ENCODE assay signal across 8 cellular contexts in genomic region chr12:54378791-54379400, GRCh38. TPM values are rescaled to one million over a fixed set of nuclear protein-coding genes. Genes with fewer than 3 reads are reported as not detected.
A peak's percentile ranks its signal among the peaks of the same experiment; 100 is the strongest.
DNase-seq lines count a peak whose midpoint lies in the region; ATAC-seq and TF ChIP-seq lines count a peak whose summit lies in the region.

No MANE protein-coding gene starts in this region.

- intact Hi-C loops in sigmoid colon (cut with DNase I), result loop anchor here (10.0 kb wide), 1 partner anchor 374 kb away; the partner anchor contains the start of genes HOXC8 and HOXC9

- TF ChIP-seq EP300 in sigmoid colon (IDR thresholded peaks at IDR 0.05), result no peak

- H3K27me3 ChIP-seq in adipocyte (replicated peaks; ENCODE audit: control insufficient read depth, insufficient read depth, low read length) (no peaks in the 10 kb centered on the region), hepatocyte (no peaks in the 10 kb centered on the region), sigmoid colon (no peaks in the 10 kb centered on the region)

- H3K36me3 ChIP-seq in adipocyte (ENCODE audit: control insufficient read depth, insufficient read depth, low read length, severe bottlenecking) (no peaks in the 10 kb centered on the region), hepatocyte (replicated peaks; ENCODE audit: insufficient read depth, low read depth) (no peaks in the 10 kb centered on the region), sigmoid colon (no peaks in the 10 kb centered on the region)

- H2AFZ ChIP-seq in hepatocyte, result peak overlapping the region; percentile 77

- TF ChIP-seq CTCF in LNCaP clone FGC (IDR thresholded peaks at IDR 0.05; ENCODE audit: control insufficient read depth, extremely low read depth, insufficient read depth), result no peak
- TF ChIP-seq CTCF in hepatocyte (IDR thresholded peaks at IDR 0.05; ENCODE audit: poor library complexity), result no peak
- no peak for TF ChIP-seq CTCF in sigmoid colon (IDR thresholded peaks at IDR 0.05)

- H3K9me2 ChIP-seq in hepatocyte (replicated peaks; ENCODE audit: insufficient read depth), result no peaks in the 10 kb centered on the region

- no peak for TF ChIP-seq POLR2A in sigmoid colon (IDR thresholded peaks at IDR 0.05)

- H3K9me3 ChIP-seq in adipocyte (ENCODE audit: control insufficient read depth, low read length), result no peaks in the 10 kb centered on the region
- H3K9me3 ChIP-seq in hepatocyte (ENCODE audit: low read depth), result no peaks in the 10 kb centered on the region
- no peaks in the 10 kb centered on the region for H3K9me3 ChIP-seq in sigmoid colon

- DNase-seq in DMS53 treated with DMSO at 0.1 percent for 48 hours (lab: John Stamatoyannopoulos, UW; ENCODE audit: unreplicated experiment), result peak; percentile 54
- DNase-seq in LNCaP clone FGC (ENCODE audit: low read depth), result no peak
- peak; percentile 82 for DNase-seq in adipocyte (ENCODE audit: low read depth)
- DNase-seq in hepatocyte (ENCODE audit: low spot score), result peak; percentile 81
- DNase-seq in sigmoid colon, result peak; percentile 82
- no peak for DNase-seq in NCI-H2196 (lab: John Stamatoyannopoulos, UW; ENCODE audit: unreplicated experiment)
- no peak for DNase-seq in GDM1 (lab: John Stamatoyannopoulos, UW)

- H3K4me1 ChIP-seq in adipocyte (ENCODE audit: control insufficient read depth, insufficient read depth, low read length), result peaks cover 45% of the 10 kb centered on the region
- peaks cover 4% of the 10 kb centered on the region for H3K4me1 ChIP-seq in hepatocyte (ENCODE audit: insufficient read depth)
- H3K4me1 ChIP-seq in sigmoid colon, result peaks cover 0 to 26% (median 20%) of the 10 kb centered on the region in 4 donors

- peak overlapping the region; percentile 70 for H3K9ac ChIP-seq in adipocyte (ENCODE audit: low read length)

- WGBS in hepatocyte (ENCODE audit: low lambda C conversion rate, missing lambda C conversion rate), result 6% methylated on average over 12 of the region's 49 CpGs
- 8 to 43% methylated on average over 49 of the region's 49 CpGs for WGBS in sigmoid colon, 2 donors

- H3K27ac ChIP-seq in hepatocyte (peak overlapping the region; percentile 35), sigmoid colon (peak overlapping the region; percentile 77 to 84 (median 79))

- no peak for ATAC-seq in HG02884 (IDR thresholded peaks at IDR 0.05; ENCODE audit: unreplicated experiment)

- no peaks in the 10 kb centered on the region for H4K20me1 ChIP-seq in hepatocyte (ENCODE audit: insufficient read depth, poor library complexity, severe bottlenecking)

- H3K4me3 ChIP-seq in LNCaP clone FGC (ENCODE audit: low read depth, low read length), result peak overlapping the region; percentile 58
- H3K4me3 ChIP-seq in adipocyte (ENCODE audit: low read length), result peak overlapping the region; percentile 77
- H3K4me3 ChIP-seq in hepatocyte, result peak overlapping the region; percentile 68
- peak overlapping the region; percentile 32 to 57 (median 55) for H3K4me3 ChIP-seq in sigmoid colon

- H3K79me2 ChIP-seq in hepatocyte, result no peaks in the 10 kb centered on the region

- peak overlapping the region; percentile 96 for H3K4me2 ChIP-seq in hepatocyte

RNA-seq across cellular contexts. Expression of gene ZNF385A, which starts 5.6 kb away (rescaled TPM):
- total RNA-seq in hepatocyte (2.2 and 5.6 TPM in 2 replicates), sigmoid colon (10 to 100 TPM in 2 of 4 donors, 1 to 10 TPM in 2; 5.6 to 18.6 (median 10.6) TPM)
- polyA plus RNA-seq in hepatocyte (4.2 and 4.6 TPM in 2 replicates), sigmoid colon (10 to 100 TPM in 1 of 3 donors, 1 to 10 TPM in 2; 4.4 to 19.2 (median 7.0) TPM)

RNA-seq across cellular contexts. Expression of gene GPR84, which starts 14.6 kb away (rescaled TPM):
- 0.07 TPM in 1 of 2 replicates, not detected in the other for total RNA-seq in hepatocyte
- polyA plus RNA-seq in hepatocyte, result not detected in 2 replicates
- total RNA-seq in sigmoid colon, result under 1 TPM in 1 of 4 donors, not detected in 3; 0.54 TPM
- under 1 TPM; 0.60 to 0.92 (median 0.69) TPM for polyA plus RNA-seq in sigmoid colon

RNA-seq across cellular contexts. Expression of gene ITGA5, which starts 40.2 kb away (rescaled TPM):
- 31.3 and 45.7 TPM in 2 replicates for total RNA-seq in hepatocyte
- polyA plus RNA-seq in hepatocyte, result 53.6 and 57.2 TPM in 2 replicates
- total RNA-seq in sigmoid colon, result 100 to 1,000 TPM; 200 to 765 (median 459) TPM
- polyA plus RNA-seq in sigmoid colon, result 10 to 100 TPM in 1 of 3 donors, 1 to 10 TPM in 2; 7.4 to 92.7 (median 7.8) TPM

RNA-seq across cellular contexts. Expression of gene COPZ1, which starts 54.0 kb away (rescaled TPM):
- 164 and 220 TPM in 2 replicates for total RNA-seq in hepatocyte
- polyA plus RNA-seq in hepatocyte, result 207 and 224 TPM in 2 replicates
- total RNA-seq in sigmoid colon, result 10 to 100 TPM; 39.6 to 74.2 (median 61.2) TPM
- polyA plus RNA-seq in sigmoid colon, result 100 to 1,000 TPM; 114 to 155 (median 147) TPM

Comparison
In these comparisons a context has a peak if more than half of its experiments do, and no peak if none do; other contexts are left out.
1. DNase-seq: peak in DMS53 treated with DMSO at 0.1 percent for 48 hours (single experiment), adipocyte (single experiment), hepatocyte (single experiment) and sigmoid colon (single experiment); none in LNCaP clone FGC (single experiment), NCI-H2196 (single experiment) and GDM1 (single experiment).
2. Peak in every context shown above with its lines, with median percentiles within 50 percentile points of each other: H3K4me3 ChIP-seq.